8 cellular contexts compared by ENCODE assay signal in genomic region chr10:124565565-124566221, GRCh38.
DNase-seq lines count a peak whose midpoint lies in the region; ATAC-seq and TF ChIP-seq lines count a peak whose summit lies in the region.

No MANE protein-coding gene starts in this region.

- CTCF ChIA-PET in Caco-2 (lab: Charles Lee): interaction anchor here (1.0 to 1.2 kb wide), 2 partner anchors 26 to 35 kb away, joined by 4 to 5 read pairs; no protein-coding TSS in a partner anchor

- TF ChIP-seq POLR2A in body of pancreas (IDR thresholded peaks at IDR 0.05): peak in 1 of 3 donors; percentile 22

- intact Hi-C loops in Caco-2 (cut with micrococcal nuclease; ENCODE audit: unreplicated experiment): no loop called here
- intact Hi-C loops in body of pancreas (cut with DNase I): no loop called here

- peaks cover 10% of the 10 kb centered on the region for H3K9me3 Mint-ChIP-seq in Caco-2 (ENCODE audit: unreplicated experiment)

- BruUV-seq in Caco-2 (replicated peaks; lab: Mats Ljungman, UMichigan): no TSS peak

- DNase-seq in Caco-2 (peak; percentile 29 to 32), LNCaP clone FGC (ENCODE audit: low read depth) (no peak), body of pancreas (peak; percentile 86 to 91 (median 88)), lung (ENCODE audit: low spot score) (peak; percentile 67), hepatic stellate cell (ENCODE audit: low spot score) (no peak)

- H3K4me3 ChIP-seq in Caco-2 (ENCODE audit: low read depth, low read length): no peak overlapping the region
- H3K4me3 ChIP-seq in LNCaP clone FGC (ENCODE audit: low read depth, low read length): no peak overlapping the region
- no peak overlapping the region for H3K4me3 ChIP-seq in body of pancreas
- H3K4me3 ChIP-seq in lung: no peak overlapping the region

- no peak overlapping the region for H3K4me3 Mint-ChIP-seq in Caco-2 (ENCODE audit: unreplicated experiment)

- no peaks in the 10 kb centered on the region for H3K9me3 ChIP-seq in Caco-2
- H3K9me3 ChIP-seq in body of pancreas: no peaks in the 10 kb centered on the region
- no peaks in the 10 kb centered on the region for H3K9me3 ChIP-seq in lung (ENCODE audit: control insufficient read depth in 2 of 2, insufficient read depth in 1 of 2, low read length in 1 of 2)

- H3K4me1 ChIP-seq in Caco-2 (no peaks in the 10 kb centered on the region), body of pancreas (peaks cover 16% of the 10 kb centered on the region), lung (ENCODE audit: control insufficient read depth in 2 of 2, insufficient read depth in 2 of 2, low read length in 2 of 2) (peaks cover 3 to 4% of the 10 kb centered on the region in 2 donors)

- H3K27me3 ChIP-seq in Caco-2 (replicated peaks; ENCODE audit: control insufficient read depth, insufficient read depth, low read length) (no peaks in the 10 kb centered on the region), body of pancreas (no peaks in the 10 kb centered on the region), lung (ENCODE audit: control insufficient read depth, insufficient read depth) (no peaks in the 10 kb centered on the region)

- TF ChIP-seq CTCF in Caco-2 (IDR thresholded peaks at IDR 0.05; ENCODE audit: insufficient read depth in 1 of 2, low read depth in 1 of 2, low read length in 1 of 2, severe bottlenecking in 1 of 2, unreplicated experiment in 1 of 2) (peak in 1 of 2 experiments; percentile 24), LNCaP clone FGC (IDR thresholded peaks at IDR 0.05; ENCODE audit: control insufficient read depth, extremely low read depth, insufficient read depth) (peak; percentile 25; the same call in 1 of the 2 replicates), body of pancreas (IDR thresholded peaks at IDR 0.05) (peak; percentile 24 to 82 (median 63)), lung (IDR thresholded peaks at IDR 0.05; ENCODE audit: control extremely low read depth, extremely low read depth) (no peak)

- POLR2A ChIA-PET in Caco-2 (lab: Charles Lee): no interaction called here

- H3K27ac ChIP-seq in body of pancreas (peak overlapping the region in 3 of 4 donors; percentile 23 to 80 (median 62)), lung (ENCODE audit: low read depth in 1 of 2, low read length in 1 of 2) (no peak overlapping the region)

- no peak overlapping the region for H3K27ac Mint-ChIP-seq in Caco-2 (ENCODE audit: unreplicated experiment)

- peak; percentile 96 for ATAC-seq in body of pancreas
- ATAC-seq in lung (ENCODE audit: insufficient read depth, low FRiP score): peak; percentile 78
- no peak for ATAC-seq in HG03521 (IDR thresholded peaks at IDR 0.05; ENCODE audit: unreplicated experiment)
- ATAC-seq in GM18867 (IDR thresholded peaks at IDR 0.05; ENCODE audit: unreplicated experiment): no peak
- no peak for ATAC-seq in HG02642 (IDR thresholded peaks at IDR 0.05; ENCODE audit: poor library complexity, unreplicated experiment)

- no peaks in the 10 kb centered on the region for H3K36me3 Mint-ChIP-seq in Caco-2 (ENCODE audit: insufficient read depth, unreplicated experiment)

- H3K36me3 ChIP-seq in Caco-2 (ENCODE audit: control insufficient read depth, insufficient read depth, low read length) (no peaks in the 10 kb centered on the region), body of pancreas (replicated peaks in 1 of 2; ENCODE audit: insufficient read depth in 1 of 2, low read depth in 2 of 2) (no peaks in the 10 kb centered on the region), lung (ENCODE audit: control insufficient read depth in 2 of 2, insufficient read depth in 2 of 2, low read length in 2 of 2) (no peaks in the 10 kb centered on the region)

- WGBS in body of pancreas, 2 donors: 16 to 39% methylated on average over 8 to 27 of the region's 27 CpGs
- WGBS in lung, 2 donors: 62 to 78% methylated on average over 27 of the region's 27 CpGs

- peaks cover 3% of the 10 kb centered on the region for H3K27me3 Mint-ChIP-seq in Caco-2 (ENCODE audit: insufficient read depth, unreplicated experiment)

- H3K4me1 Mint-ChIP-seq in Caco-2 (ENCODE audit: low read depth, unreplicated experiment): no peaks in the 10 kb centered on the region

Comparison
In these comparisons a context has a peak if more than half of its experiments do, and no peak if none do; other contexts are left out.
1. DNase-seq: peak in Caco-2 (2 of 2), body of pancreas (4 of 4) and lung (single experiment); none in LNCaP clone FGC (single experiment) and hepatic stellate cell (single experiment).
2. ATAC-seq: peak in body of pancreas (single experiment) and lung (single experiment); none in HG03521 (single experiment), GM18867 (single experiment) and HG02642 (single experiment).
3. H3K27ac ChIP-seq: peak in body of pancreas (3 of 4); none in lung (0 of 2).